11 cellular contexts compared by ENCODE assay signal in the genomic region with DNA sequence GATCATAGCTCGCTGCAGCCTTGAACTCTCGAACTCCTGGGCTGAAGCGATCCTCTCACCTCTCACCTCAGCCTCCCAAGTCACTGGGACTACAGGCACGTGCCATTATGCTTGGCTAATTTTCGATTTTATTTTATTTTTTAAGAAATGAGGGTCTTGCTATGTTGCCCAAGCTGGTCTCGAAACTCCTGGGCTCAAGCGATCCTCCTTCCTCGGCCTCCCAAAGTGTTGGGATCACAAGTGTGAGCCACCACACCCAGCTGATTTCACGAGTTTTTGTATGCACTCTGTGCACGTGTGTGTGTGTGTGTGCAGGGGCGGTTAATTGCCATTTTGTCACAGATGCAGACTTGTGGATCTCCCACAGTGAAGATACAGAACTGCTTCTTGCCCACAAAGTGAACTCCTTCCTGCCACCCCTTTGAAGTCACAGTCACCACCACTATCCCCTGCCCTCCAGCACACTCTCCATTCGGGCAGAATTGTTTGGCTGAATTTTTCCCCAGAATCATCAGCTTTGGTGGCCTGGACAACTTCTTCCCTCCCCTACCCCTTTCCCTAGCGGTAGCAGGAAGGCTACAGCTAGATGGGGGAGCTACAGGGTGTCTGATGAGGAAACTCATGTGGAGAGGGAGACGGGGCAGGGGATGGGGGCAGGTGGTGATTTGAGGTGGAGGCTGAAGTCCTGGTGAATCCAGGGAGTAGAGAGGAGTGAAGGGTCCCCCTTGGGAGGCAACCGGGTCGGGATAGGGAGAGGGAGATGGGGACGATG. TPM values are rescaled to one million over a fixed set of nuclear protein-coding genes. Genes with fewer than 3 reads are reported as not detected.
DNase-seq lines count a peak whose midpoint lies in the region; ATAC-seq and TF ChIP-seq lines count a peak whose summit lies in the region.
"Had no signal": no experiment of that assay in that cellular context is flagged by ENCODE, and none has a peak within 500 bp of the region (broad histone marks: within the 10 kb centered on the region; RNA-seq: fewer than 3 reads in every experiment).

No MANE protein-coding gene starts in this region.

- peaks cover 19% of the 10 kb centered on the region for H3K27me3 ChIP-seq in HAP-1 (ENCODE audit: low read depth)
- no peaks in the 10 kb centered on the region for H3K27me3 ChIP-seq in mammary epithelial cell (ENCODE audit: insufficient read depth, low read length)
- peaks cover 0 to 4% of the 10 kb centered on the region in 2 donors for H3K27me3 ChIP-seq in mucosa of rectum (ENCODE audit: control insufficient read depth in 2 of 2, insufficient read depth in 2 of 2, low read length in 2 of 2)
- H3K27me3 ChIP-seq: right atrium auricular region had no signal

- intact Hi-C loops in mammary epithelial cell (cut with micrococcal nuclease): no loop called here

- ATAC-seq in GM18873 (IDR thresholded peaks at IDR 0.05; ENCODE audit: low FRiP score, unreplicated experiment): no peak
- no peak for ATAC-seq in GM18519 (IDR thresholded peaks at IDR 0.05; ENCODE audit: low FRiP score, unreplicated experiment)
- ATAC-seq in HG03457 (IDR thresholded peaks at IDR 0.05; ENCODE audit: unreplicated experiment): no peak

- no peaks in the 10 kb centered on the region for H3K9me3 ChIP-seq in HAP-1
- peaks cover 4% of the 10 kb centered on the region for H3K9me3 ChIP-seq in mammary epithelial cell (replicated peaks; ENCODE audit: insufficient read depth, low read length)
- H3K9me3 ChIP-seq in mucosa of rectum (ENCODE audit: control insufficient read depth in 2 of 2, low read length in 2 of 2): no peaks in the 10 kb centered on the region
- H3K9me3 ChIP-seq: right atrium auricular region had no signal

- 67% methylated on average over 13 of the region's 17 CpGs for whole genome bisulfite sequencing in mammary epithelial cell (ENCODE audit: low coverage, missing lambda C conversion rate)

- no peaks in the 10 kb centered on the region for H3K79me2 ChIP-seq in mammary epithelial cell (ENCODE audit: insufficient read depth, low read length)

- H3K4me1 ChIP-seq in HAP-1 (peaks cover 8% of the 10 kb centered on the region), mammary epithelial cell (ENCODE audit: insufficient read depth, low read length) (no peaks in the 10 kb centered on the region), mucosa of rectum (ENCODE audit: control insufficient read depth in 2 of 2, insufficient read depth in 2 of 2, low read length in 2 of 2) (peaks cover 4 to 7% of the 10 kb centered on the region in 2 donors)

- no peaks in the 10 kb centered on the region for H4K20me1 ChIP-seq in mammary epithelial cell (ENCODE audit: insufficient read depth, low read length)

- DNase-seq in HAP-1 (ENCODE audit: low spot score in 2 of 2) (no peak), mammary epithelial cell (no peak), DMS 273 treated with DMSO at 0.1 percent for 48 hours (lab: John Stamatoyannopoulos, UW) (no peak)
- DNase-seq: NCI-H1417 treated with DMSO at 0.1 percent for 48 hours, NCI-H524 treated with DMSO at 0.1 percent for 48 hours had no signal

- H3K4me3 ChIP-seq in HAP-1 (peak overlapping the region; percentile 25; the same call in 1 of the 2 replicates), mammary epithelial cell (replicated peaks in 1 of 3; ENCODE audit: insufficient read depth in 1 of 3, low read depth in 2 of 3, low read length in 3 of 3) (no peak overlapping the region), mucosa of rectum (ENCODE audit: low read length in 2 of 2) (peak overlapping the region; percentile 61 to 62)

- in situ Hi-C loops in HAP-1 (cut with MboI; ENCODE audit: low sequenced_read_pairs) (no loop called here), mammary epithelial cell (cut with MboI; ENCODE audit: low sequenced_read_pairs in 2 of 2) (no loop called here)

- CTCF ChIA-PET in mammary epithelial cell (lab: Charles Lee; ENCODE audit: low non-redundant PET): no interaction called here

- BruUV-seq in mammary epithelial cell (replicated peaks; lab: Mats Ljungman, UMichigan): no TSS peak

- TF ChIP-seq CTCF in 22Rv1 (IDR thresholded peaks at IDR 0.05) (no peak), mammary epithelial cell (conservative IDR thresholded peaks at IDR 0.05 in 1 of 2, IDR thresholded peaks at IDR 0.05 in 1 of 2; ENCODE audit: extremely low read depth in 1 of 2, insufficient read depth in 1 of 2, low read depth in 1 of 2, low read length in 2 of 2) (no peak)

- H3K9ac ChIP-seq in mammary epithelial cell (ENCODE audit: insufficient read depth, low read length): no peak overlapping the region
- H3K9ac ChIP-seq in mucosa of rectum (ENCODE audit: low read depth in 1 of 2, low read length in 2 of 2): peak overlapping the region; percentile 57 to 60

- H3K4me2 ChIP-seq in mammary epithelial cell (ENCODE audit: insufficient read depth, low read depth, low read length): peak overlapping the region; percentile 42

- H2AFZ ChIP-seq in mammary epithelial cell (ENCODE audit: low read depth, low read length): peak overlapping the region; percentile 86

- H3K27ac ChIP-seq in 22Rv1 (peak overlapping the region; percentile 73), mammary epithelial cell (ENCODE audit: insufficient read depth, low read depth, low read length) (no peak overlapping the region), mucosa of rectum (ENCODE audit: low read depth in 2 of 2, low read length in 2 of 2) (peak overlapping the region; percentile 49 to 56)

- H3K36me3 ChIP-seq in HAP-1 (replicated peaks) (no peaks in the 10 kb centered on the region), mammary epithelial cell (ENCODE audit: insufficient read depth, low read length) (no peaks in the 10 kb centered on the region), mucosa of rectum (ENCODE audit: control insufficient read depth in 2 of 2, insufficient read depth in 2 of 2, low read length in 2 of 2) (no peaks in the 10 kb centered on the region)
- H3K36me3 ChIP-seq: right atrium auricular region had no signal

- dilution Hi-C loops in mammary epithelial cell (cut with HindIII; ENCODE audit: low sequenced_read_pairs): no loop called here

RNA-seq across cellular contexts. Expression of a gene that starts 59.6 kb away (rescaled TPM):
- under 1 TPM; 0.17 to 0.19 TPM for total RNA-seq in mammary epithelial cell
- 0.15 TPM for polyA plus RNA-seq in mammary epithelial cell
- not detected for polyA minus RNA-seq in mammary epithelial cell

Comparison
In these comparisons a context has a peak if more than half of its experiments do, and no peak if none do; other contexts are left out.
1. H3K4me3 ChIP-seq: peak in HAP-1 (single experiment) and mucosa of rectum (2 of 2); none in mammary epithelial cell (0 of 3).